Comparison of ENCODE assay signal across 8 cellular contexts in genomic region chr11:114058871-114059277, GRCh38. TPM values are rescaled to one million over a fixed set of nuclear protein-coding genes. Genes with fewer than 3 reads are reported as not detected.
DNase-seq lines count a peak whose midpoint lies in the region; ATAC-seq, FAIRE-seq and TF ChIP-seq lines count a peak whose summit lies in the region.

No MANE protein-coding gene starts in this region.

- H3K9ac ChIP-seq in endocrine pancreas (ENCODE audit: control insufficient read depth, insufficient read depth, low read length): peak overlapping the region; percentile 65

- WGBS in A549 (ENCODE audit: missing lambda C conversion rate): 31% methylated on average over 17 of the region's 25 CpGs

- DNase-seq in A549 (ENCODE audit: low read depth in 1 of 2, low spot score in 1 of 2): no peak
- peak; percentile 45 for DNase-seq in NB4 (ENCODE audit: low read depth)
- DNase-seq in natural killer cell treated with Interleukin-12 subunit alpha and Interleukin-12 subunit beta and Interleukin-15 and Interleukin-18, amount 100 ng/mL, for 72 hours (ENCODE audit: low spot score): no peak
- no peak for DNase-seq in stimulated activated CD4-positive, alpha-beta T cell treated with anti-CD3 and anti-CD28 coated beads, Interleukin-1b, Interleukin-23, amount 100 ng/mL, for 48 hours
- DNase-seq in GM13977 (ENCODE audit: low spot score): no peak

- TF ChIP-seq RAD21 in A549 (conservative IDR thresholded peaks at IDR 0.05 in 1 of 2, IDR thresholded peaks at IDR 0.05 in 1 of 2): no peak

- POLR2A ChIA-PET in A549 (lab: Yijun Ruan, JAX): no interaction called here

- no peak for TF ChIP-seq EP300 in A549 (IDR thresholded peaks at IDR 0.05)

- no peaks in the 10 kb centered on the region for H3K36me3 Mint-ChIP-seq in natural killer cell treated with Interleukin-12 subunit alpha and Interleukin-12 subunit beta and Interleukin-15 and Interleukin-18, amount 100 ng/mL, for 72 hours

- FAIRE-seq in A549 (lab: Jason Lieb, UNC): no peak

- peak overlapping the region; percentile 90 for H3K4me3 Mint-ChIP-seq in natural killer cell treated with Interleukin-12 subunit alpha and Interleukin-12 subunit beta and Interleukin-15 and Interleukin-18, amount 100 ng/mL, for 72 hours

- no peak overlapping the region for H3K27ac ChIP-seq in A549

- no peak for TF ChIP-seq POLR2A in A549 (IDR thresholded peaks at IDR 0.05; ENCODE audit: low read length)
- no peak for TF ChIP-seq POLR2A in NB4 (IDR thresholded peaks at IDR 0.05; ENCODE audit: extremely low read depth, insufficient read length)

- no peaks in the 10 kb centered on the region for H3K27me3 ChIP-seq in endocrine pancreas (ENCODE audit: control insufficient read depth, insufficient read depth, low read length)

- ATAC-seq in A549 (no peak), HG03432 (IDR thresholded peaks at IDR 0.05; ENCODE audit: unreplicated experiment) (no peak), HG03571 (IDR thresholded peaks at IDR 0.05; ENCODE audit: unreplicated experiment) (no peak)
- no peak for ATAC-seq in natural killer cell treated with Interleukin-12 subunit alpha and Interleukin-12 subunit beta and Interleukin-15 and Interleukin-18, amount 100 ng/mL, for 72 hours

- H3K4me1 Mint-ChIP-seq in natural killer cell treated with Interleukin-12 subunit alpha and Interleukin-12 subunit beta and Interleukin-15 and Interleukin-18, amount 100 ng/mL, for 72 hours (ENCODE audit: low read depth in 2 of 2): peaks cover 20 to 28% of the 10 kb centered on the region in 2 donors

- in situ Hi-C loops in GM13977 (cut with MboI; ENCODE audit: low pct_unique_long_range_greater_than_20kb, low sequenced_read_pairs, unreplicated experiment): no loop called here

- no peak for TF ChIP-seq CTCF in A549 (IDR thresholded peaks at IDR 0.05)
- no peak for TF ChIP-seq CTCF in NB4 (IDR thresholded peaks at IDR 0.05; ENCODE audit: low read depth, low read length)
- no peak for TF ChIP-seq CTCF in GM13977 (IDR thresholded peaks at IDR 0.05; ENCODE audit: extremely low read depth, insufficient read depth, missing control alignments)

- H3K4me1 ChIP-seq in A549 (peaks cover 8% of the 10 kb centered on the region; the same call in 1 of the 3 replicates), endocrine pancreas (ENCODE audit: control insufficient read depth, insufficient read depth, low read length) (no peaks in the 10 kb centered on the region)

- CTCF ChIA-PET in A549 (lab: Yijun Ruan, JAX): interaction anchor here (1.0 kb wide), 1 partner anchor 203 kb away, joined by 4 read pairs; no protein-coding TSS in a partner anchor

- H3K9me3 ChIP-seq in A549: no peaks in the 10 kb centered on the region
- H3K9me3 ChIP-seq in endocrine pancreas (ENCODE audit: control insufficient read depth, low read length): no peaks in the 10 kb centered on the region

- peak overlapping the region; percentile 35 to 83 for H3K27ac Mint-ChIP-seq in natural killer cell treated with Interleukin-12 subunit alpha and Interleukin-12 subunit beta and Interleukin-15 and Interleukin-18, amount 100 ng/mL, for 72 hours

- H3K4me2 ChIP-seq in A549: peak overlapping the region; percentile 98

- peak overlapping the region; percentile 51; the same call in 1 of the 3 replicates for H3K4me3 ChIP-seq in A549
- peak overlapping the region; percentile 64 for H3K4me3 ChIP-seq in NB4 (ENCODE audit: low read depth, low read length)
- H3K4me3 ChIP-seq in endocrine pancreas (ENCODE audit: control insufficient read depth, insufficient read depth, low read length): no peak overlapping the region

- no peaks in the 10 kb centered on the region for H3K36me3 ChIP-seq in endocrine pancreas (ENCODE audit: control insufficient read depth, insufficient read depth, low read length)

- H3K27me3 Mint-ChIP-seq in natural killer cell treated with Interleukin-12 subunit alpha and Interleukin-12 subunit beta and Interleukin-15 and Interleukin-18, amount 100 ng/mL, for 72 hours: peaks cover 2 to 17% of the 10 kb centered on the region in 2 donors

- no peaks in the 10 kb centered on the region for H3K9me3 Mint-ChIP-seq in natural killer cell treated with Interleukin-12 subunit alpha and Interleukin-12 subunit beta and Interleukin-15 and Interleukin-18, amount 100 ng/mL, for 72 hours

TF ChIP-seq in A549, 52 proteins besides CTCF, POLR2A, EP300 and RAD21:
- TF ChIP-seq HMGXB4 (CRISPR knock-in tag; IDR thresholded peaks at IDR 0.05; ENCODE audit: borderline replicate concordance) (no peak), CBX8 (IDR thresholded peaks at IDR 0.05) (no peak), HDAC2 (IDR thresholded peaks at IDR 0.05) (no peak), BCL3 (IDR thresholded peaks at IDR 0.05) (no peak), JUNB (IDR thresholded peaks at IDR 0.05) (no peak), SMC3 (IDR thresholded peaks at IDR 0.05) (no peak), CHD2 (IDR thresholded peaks at IDR 0.05; ENCODE audit: low read length, partially characterized antibody) (no peak), FOSL2 (IDR thresholded peaks at IDR 0.05) (no peak), FOSL2 (CRISPR knock-in tag; IDR thresholded peaks at IDR 0.05) (no peak), SREBF2 (IDR thresholded peaks at IDR 0.05) (no peak), MYC (IDR thresholded peaks at IDR 0.05; ENCODE audit: borderline replicate concordance, low read length) (no peak), HOXB13 (CRISPR knock-in tag; IDR thresholded peaks at IDR 0.05; ENCODE audit: low read depth) (no peak), JUN (IDR thresholded peaks at IDR 0.05) (no peak), CBX2 (IDR thresholded peaks at IDR 0.05; ENCODE audit: borderline replicate concordance, low read depth) (no peak), CHD4 (IDR thresholded peaks at IDR 0.05; ENCODE audit: borderline replicate concordance) (no peak), ZC3H11A (IDR thresholded peaks at IDR 0.05) (no peak), NPAS2 (CRISPR knock-in tag; IDR thresholded peaks at IDR 0.05; ENCODE audit: borderline replicate concordance) (no peak), FOXS1 (CRISPR knock-in tag; IDR thresholded peaks at IDR 0.05) (no peak)

RNA-seq across cellular contexts. Expression of gene ZBTB16, which starts 0.6 kb away (rescaled TPM):
- polyA plus RNA-seq in A549 (2011; rRNA removed) (not detected in 2 replicates), A549 (2017; fragmentation: RNase III; extraction: RNeasy Plus Mini Kit Qiagen cat#74134 plus additional on column Dnase treatment) (not detected in 3 replicates)
- not detected in 2 replicates for polyA plus RNA-seq in A549 (2012; cell fraction: cytosol; rRNA removed)
- polyA plus RNA-seq in A549 (2012; cell fraction: nucleus; rRNA removed): 0.23 and 0.26 TPM in 2 replicates
- not detected in 2 replicates for polyA minus RNA-seq in A549 (2011; rRNA and poly(A)+ RNA removed)
- 10 to 100 TPM in 1 of 2 donors, 1 to 10 TPM in 1; 2.7 to 13.1 TPM for total RNA-seq in natural killer cell treated with Interleukin-12 subunit alpha and Interleukin-12 subunit beta and Interleukin-15 and Interleukin-18, amount 100 ng/mL, for 72 hours
